ENCODE assay signal across 1 cellular context in the genomic region with DNA sequence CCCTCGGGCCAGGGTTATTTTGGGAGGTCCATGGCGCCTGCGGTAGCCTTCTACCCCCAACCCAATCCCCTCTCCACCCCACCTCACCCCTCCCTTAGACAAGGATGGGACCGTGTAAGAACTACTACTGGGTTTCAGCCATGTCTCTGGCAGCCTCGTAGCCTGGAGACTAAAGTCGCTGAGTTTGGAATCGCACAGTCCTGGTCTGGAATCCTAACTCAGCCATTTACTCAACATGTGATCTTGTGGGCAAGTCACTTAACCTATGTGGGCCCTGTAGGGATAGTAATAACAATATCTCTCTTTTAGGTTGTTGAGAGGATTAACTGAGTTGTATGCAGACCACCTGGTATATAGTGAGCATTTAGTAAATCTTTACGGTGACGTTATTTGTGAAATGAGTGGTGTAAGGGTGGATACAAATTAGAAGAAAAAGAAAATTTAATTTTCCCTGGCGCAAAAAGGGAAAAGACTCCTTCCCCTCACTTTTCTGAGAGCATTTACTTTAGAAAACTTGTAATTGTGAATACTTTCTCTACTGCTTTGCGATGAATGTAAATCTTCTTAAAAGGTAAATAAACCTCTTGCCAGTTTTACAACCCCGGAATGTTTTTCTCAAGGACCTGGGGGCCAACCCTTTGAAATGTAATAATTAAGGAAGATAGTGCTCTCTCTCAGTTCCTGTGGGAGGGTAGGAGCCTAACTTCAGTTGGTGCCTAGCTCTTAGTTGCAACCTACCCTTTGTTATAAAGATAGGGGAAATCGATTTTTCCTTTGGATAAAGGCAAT.
TF ChIP-seq lines count a peak whose summit lies in the region.

No MANE protein-coding gene starts in this region.

TF ChIP-seq in HCT116, 20 proteins besides CTCF, POLR2A, EP300 and RAD21 (continued from another document):
- TF ChIP-seq SIN3A (IDR thresholded peaks at IDR 0.05; ENCODE audit: low read depth) (no peak), ZFX (IDR thresholded peaks at IDR 0.05) (no peak), ATF3 (IDR thresholded peaks at IDR 0.05) (no peak), YY1 (IDR thresholded peaks at IDR 0.05; ENCODE audit: extremely low read depth, insufficient replicate concordance, low read depth, low read length) (no peak), ZNF274 (IDR thresholded peaks at IDR 0.05; ENCODE audit: low read depth, low read length) (no peak)
